Comparison of ENCODE assay signal across 21 cellular contexts in genomic region chr1:168087696-168088095, GRCh38.
"Had no signal": no experiment of that assay in that cellular context is flagged by ENCODE, and none has a peak within 500 bp of the region (broad histone marks: within the 10 kb centered on the region; RNA-seq: fewer than 3 reads in every experiment).

No MANE protein-coding gene starts in this region.

- DNase-seq: Karpas-422, KG1, MG63, NCI-H1092 treated with DMSO at 0.1 percent for 48 hours, NCI-H1436, NCI-H187, NCI-H2029, NCI-H2081 treated with DMSO at 0.1 percent for 48 hours, NCI-H2171, NCI-H226, NCI-H446, NCI-H510A, NCI-H524 treated with DMSO at 0.1 percent for 48 hours, NCI-H69, NCI-H774, Right ventricle myocardium superior, RPMI8226, SIG-M5 had no signal

- H3K9me3 ChIP-seq: MG63, SJSA1 had no signal

- H3K27me3 ChIP-seq: MG63, SJSA1 had no signal

- H3K4me3 ChIP-seq: MG63, SJSA1, SK-N-MC had no signal

- H3K27ac ChIP-seq: HL-60, SJSA1, SK-N-MC had no signal
